Comparison of ENCODE assay signal across 25 cellular contexts in the genomic region with DNA sequence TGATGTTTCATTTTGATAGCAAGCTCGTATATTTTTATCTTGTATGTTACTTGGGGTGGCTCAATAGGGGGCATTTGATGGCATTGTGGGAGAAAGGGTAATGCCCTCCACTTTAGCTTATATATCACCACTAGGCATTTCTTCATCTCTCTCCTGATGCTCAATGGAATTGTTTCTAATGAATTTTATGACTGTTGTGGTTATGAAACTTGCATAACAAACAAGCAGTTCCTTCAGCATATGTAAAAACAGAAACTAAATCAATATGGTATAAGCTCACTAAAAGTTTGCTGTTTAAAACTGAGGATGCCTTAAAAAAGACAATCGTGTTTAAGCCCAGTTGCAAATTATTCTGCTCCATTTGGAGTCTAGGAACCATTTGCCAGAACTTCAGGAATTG.
"Had no signal": no experiment of that assay in that cellular context is flagged by ENCODE, and none has a peak within 500 bp of the region (broad histone marks: within the 10 kb centered on the region; RNA-seq: fewer than 3 reads in every experiment).

No MANE protein-coding gene starts in this region.

- FAIRE-seq: frontal cortex, kidney had no signal

- H3K27ac Mint-ChIP-seq: effector memory CD8-positive, alpha-beta T cell; memory B cell; natural killer cell; stimulated activated naive B cell treated with anti-CD40 and anti-IgM and Interleukin-4, amounts not matched to agents 10 μg/mL and 1 μg/mL and 100 μg/mL, for 72 hours; stimulated activated naive CD8-positive, alpha-beta T cell treated with anti-CD3 and anti-CD28 coated beads, Interleukin-15, Interleukin-2, amounts not matched to agents 100 ng/mL and 50 ng/mL, for 24 hours had no signal

- H3K36me3 ChIP-seq: ovary, sigmoid colon, suprapubic skin, transverse colon, upper lobe of right lung, uterus had no signal

- H3K4me1 ChIP-seq: suprapubic skin, transverse colon, upper lobe of right lung, uterus had no signal

- H3K27me3 Mint-ChIP-seq: effector memory CD8-positive, alpha-beta T cell; memory B cell; stimulated activated naive B cell treated with anti-CD40 and anti-IgM and Interleukin-4, amounts not matched to agents 10 μg/mL and 1 μg/mL and 100 μg/mL, for 72 hours; stimulated activated naive CD8-positive, alpha-beta T cell treated with anti-CD3 and anti-CD28 coated beads, Interleukin-15, Interleukin-2, amounts not matched to agents 100 ng/mL and 50 ng/mL, for 24 hours had no signal

- H3K4me3 ChIP-seq: lung, ovary, psoas muscle, sigmoid colon, suprapubic skin, transverse colon, upper lobe of right lung, uterus had no signal

- H3K4me3 Mint-ChIP-seq: effector memory CD8-positive, alpha-beta T cell; memory B cell; natural killer cell; stimulated activated naive B cell treated with anti-CD40 and anti-IgM and Interleukin-4, amounts not matched to agents 10 μg/mL and 1 μg/mL and 100 μg/mL, for 72 hours; stimulated activated naive CD8-positive, alpha-beta T cell treated with anti-CD3 and anti-CD28 coated beads, Interleukin-15, Interleukin-2, amounts not matched to agents 100 ng/mL and 50 ng/mL, for 24 hours had no signal

- H3K27ac ChIP-seq: epithelial cell of prostate, ovary, psoas muscle, sigmoid colon, suprapubic skin, transverse colon, upper lobe of right lung, uterus had no signal

- H3K36me3 Mint-ChIP-seq: natural killer cell had no signal

- ATAC-seq: effector memory CD8-positive, alpha-beta T cell; esophagus mucosa; left lobe of liver; natural killer cell; psoas muscle; right cardiac atrium; stimulated activated naive B cell treated with anti-CD40 and anti-IgM and Interleukin-4, amounts not matched to agents 10 μg/mL and 1 μg/mL and 100 μg/mL, for 72 hours; upper lobe of right lung had no signal

- H3K4me1 Mint-ChIP-seq: natural killer cell had no signal

- DNase-seq: cortex of kidney; effector memory CD8-positive, alpha-beta T cell; hypothalamus; kidney; natural killer cell; occipital lobe; ovary; posterior cingulate gyrus; psoas muscle; right cardiac atrium; sigmoid colon; stimulated activated CD4-positive, alpha-beta T cell treated with anti-CD3 and anti-CD28 coated beads, Interleukin-15, amount 100 ng/mL, for 24 hours; stimulated activated CD4-positive, alpha-beta T cell treated with anti-CD3 and anti-CD28 coated beads, Interleukin-2, amount 100 ng/mL, for 48 hours; stimulated activated naive B cell treated with anti-CD40 and anti-IgM and Interleukin-4, amounts not matched to agents 10 μg/mL and 1 μg/mL and 100 μg/mL, for 72 hours; transverse colon; upper lobe of right lung; uterus had no signal

- H3K9me3 Mint-ChIP-seq: memory B cell had no signal

- H3K27me3 ChIP-seq: ovary, sigmoid colon, suprapubic skin, transverse colon, upper lobe of right lung, uterus had no signal

- H3K9me3 ChIP-seq: ovary, psoas muscle, sigmoid colon, suprapubic skin, transverse colon, upper lobe of right lung, uterus had no signal
